Comparison of ENCODE assay signal across 23 cellular contexts in the genomic region with DNA sequence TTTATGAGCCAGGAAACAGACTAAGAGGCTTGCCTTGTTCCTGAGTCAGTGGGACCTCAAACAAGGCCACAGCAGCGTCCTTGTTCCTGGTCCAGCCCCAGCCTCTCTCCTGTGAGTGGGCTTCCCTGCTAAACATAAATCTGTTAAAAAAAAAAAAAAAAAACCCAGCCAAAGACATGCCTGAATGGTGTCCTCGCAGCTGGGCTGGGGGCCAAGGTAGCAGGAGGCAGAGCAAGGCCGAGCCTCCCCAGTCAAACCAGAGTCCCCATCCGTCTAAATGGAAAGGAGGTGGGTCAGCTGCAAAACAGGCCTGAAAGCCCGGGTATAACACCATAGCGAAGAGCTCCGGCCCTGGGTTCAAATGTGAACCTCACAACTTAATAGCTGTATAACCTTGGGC.
"Had no signal": no experiment of that assay in that cellular context is flagged by ENCODE, and none has a peak within 500 bp of the region (broad histone marks: within the 10 kb centered on the region; RNA-seq: fewer than 3 reads in every experiment).

No MANE protein-coding gene starts in this region.

- H3K4me1 ChIP-seq: uterus had no signal

- H3K4me3 ChIP-seq: esophagus squamous epithelium, heart right ventricle, left lung, prostate gland, right atrium auricular region, thoracic aorta, transverse colon, upper lobe of right lung, uterus had no signal

- H3K27ac ChIP-seq: esophagus squamous epithelium, heart right ventricle, left lung, right atrium auricular region, thoracic aorta, transverse colon, upper lobe of right lung, uterus had no signal

- H3K27ac Mint-ChIP-seq: effector memory CD8-positive, alpha-beta T cell; naive thymus-derived CD8-positive, alpha-beta T cell; nephron progenitor cell; stimulated activated naive B cell treated with anti-CD40 and anti-IgM and Interleukin-4, amounts not matched to agents 10 μg/mL and 1 μg/mL and 100 μg/mL, for 72 hours; stimulated activated naive CD8-positive, alpha-beta T cell treated with anti-CD3 and anti-CD28 coated beads, Interleukin-15, Interleukin-2, amounts not matched to agents 100 ng/mL and 50 ng/mL, for 24 hours had no signal

- DNase-seq: cortex of kidney; effector memory CD8-positive, alpha-beta T cell; erythroblast; esophagus squamous epithelium; foreskin melanocyte; glutamatergic neuron; heart right ventricle; hippocampal formation; left cardiac atrium; left lung; mesendoderm; naive thymus-derived CD8-positive, alpha-beta T cell; nephron progenitor cell; stimulated activated CD4-positive, alpha-beta T cell treated with anti-CD3 and anti-CD28 coated beads, Interleukin-4, amount 100 ng/mL, for 4 hours; stimulated activated naive B cell treated with anti-CD40 and anti-IgM and Interleukin-4, amounts not matched to agents 10 μg/mL and 1 μg/mL and 100 μg/mL, for 72 hours; transverse colon; upper lobe of right lung; uterus had no signal

- ATAC-seq: effector memory CD8-positive, alpha-beta T cell; heart right ventricle; left cardiac atrium; left lung; naive thymus-derived CD8-positive, alpha-beta T cell; sciatic nerve; stimulated activated naive B cell treated with anti-CD40 and anti-IgM and Interleukin-4, amounts not matched to agents 10 μg/mL and 1 μg/mL and 100 μg/mL, for 72 hours; upper lobe of right lung had no signal

- H3K36me3 ChIP-seq: esophagus squamous epithelium, heart right ventricle, left lung, prostate gland, right atrium auricular region, thoracic aorta, transverse colon, upper lobe of right lung, uterus had no signal

- H3K9me3 Mint-ChIP-seq: effector memory CD8-positive, alpha-beta T cell; nephron progenitor cell had no signal

- H3K27me3 ChIP-seq: esophagus squamous epithelium, heart right ventricle, left lung, right atrium auricular region, transverse colon, upper lobe of right lung, uterus had no signal

- H3K9me3 ChIP-seq: esophagus squamous epithelium, heart right ventricle, left lung, prostate gland, right atrium auricular region, thoracic aorta, transverse colon, upper lobe of right lung, uterus had no signal

- H3K4me3 Mint-ChIP-seq: effector memory CD8-positive, alpha-beta T cell; naive thymus-derived CD8-positive, alpha-beta T cell; nephron progenitor cell; stimulated activated naive B cell treated with anti-CD40 and anti-IgM and Interleukin-4, amounts not matched to agents 10 μg/mL and 1 μg/mL and 100 μg/mL, for 72 hours; stimulated activated naive CD8-positive, alpha-beta T cell treated with anti-CD3 and anti-CD28 coated beads, Interleukin-15, Interleukin-2, amounts not matched to agents 100 ng/mL and 50 ng/mL, for 24 hours had no signal

- H3K36me3 Mint-ChIP-seq: naive thymus-derived CD8-positive, alpha-beta T cell had no signal
